ENCODE assay signal across 1 cellular context in the genomic region with DNA sequence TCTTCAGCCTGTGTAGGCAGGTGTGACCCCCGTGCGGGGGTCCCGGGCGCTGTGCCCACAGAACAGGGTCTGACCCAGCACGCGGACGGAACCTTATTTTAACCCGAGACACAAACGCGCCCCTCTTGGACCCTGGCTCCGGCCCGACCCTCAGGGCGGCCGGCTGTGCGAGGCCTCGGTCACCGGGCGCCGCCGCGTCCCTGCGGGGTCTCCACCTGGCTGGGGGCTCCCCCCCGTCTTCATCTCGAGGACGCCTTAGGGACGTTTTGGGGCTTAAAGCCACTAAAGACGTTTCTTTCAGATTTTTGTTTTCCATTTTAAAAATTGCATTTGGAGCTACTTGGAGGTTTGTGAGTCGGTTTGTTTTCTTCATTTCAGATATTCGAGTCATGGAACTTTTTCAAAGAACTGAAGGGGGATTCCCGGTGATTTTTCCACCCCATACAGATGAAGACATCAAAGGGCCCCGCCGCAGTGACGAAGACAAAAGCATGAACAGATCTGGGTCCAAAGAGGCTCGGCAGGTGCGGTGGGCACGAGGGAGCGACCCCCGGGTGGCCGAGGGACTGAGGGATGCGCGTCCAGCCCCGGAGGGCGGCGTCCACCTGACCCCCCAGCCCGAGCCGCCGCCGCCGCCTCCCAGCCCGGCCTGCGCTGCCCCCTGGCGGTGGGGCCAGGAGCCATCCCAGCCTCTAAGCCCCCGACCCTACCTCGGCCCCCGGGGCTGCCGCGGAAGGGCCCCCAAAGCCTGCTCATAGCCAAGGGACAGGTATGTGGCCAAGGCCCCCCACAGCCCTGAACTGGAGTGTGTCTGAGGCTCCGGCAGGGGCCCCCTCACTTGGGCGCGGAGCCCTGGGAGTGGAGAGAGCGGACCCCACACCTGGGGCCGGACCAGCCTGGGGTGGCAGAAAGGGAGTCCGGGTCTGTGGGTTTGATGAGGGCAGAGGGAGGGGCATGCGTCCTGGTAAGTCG.
TF ChIP-seq lines count a peak whose summit lies in the region.

No MANE protein-coding gene starts in this region.

TF ChIP-seq in K562, 482 proteins besides CTCF, POLR2A, EP300 and RAD21 (continues in another document):
- TF ChIP-seq, protein P1, sequence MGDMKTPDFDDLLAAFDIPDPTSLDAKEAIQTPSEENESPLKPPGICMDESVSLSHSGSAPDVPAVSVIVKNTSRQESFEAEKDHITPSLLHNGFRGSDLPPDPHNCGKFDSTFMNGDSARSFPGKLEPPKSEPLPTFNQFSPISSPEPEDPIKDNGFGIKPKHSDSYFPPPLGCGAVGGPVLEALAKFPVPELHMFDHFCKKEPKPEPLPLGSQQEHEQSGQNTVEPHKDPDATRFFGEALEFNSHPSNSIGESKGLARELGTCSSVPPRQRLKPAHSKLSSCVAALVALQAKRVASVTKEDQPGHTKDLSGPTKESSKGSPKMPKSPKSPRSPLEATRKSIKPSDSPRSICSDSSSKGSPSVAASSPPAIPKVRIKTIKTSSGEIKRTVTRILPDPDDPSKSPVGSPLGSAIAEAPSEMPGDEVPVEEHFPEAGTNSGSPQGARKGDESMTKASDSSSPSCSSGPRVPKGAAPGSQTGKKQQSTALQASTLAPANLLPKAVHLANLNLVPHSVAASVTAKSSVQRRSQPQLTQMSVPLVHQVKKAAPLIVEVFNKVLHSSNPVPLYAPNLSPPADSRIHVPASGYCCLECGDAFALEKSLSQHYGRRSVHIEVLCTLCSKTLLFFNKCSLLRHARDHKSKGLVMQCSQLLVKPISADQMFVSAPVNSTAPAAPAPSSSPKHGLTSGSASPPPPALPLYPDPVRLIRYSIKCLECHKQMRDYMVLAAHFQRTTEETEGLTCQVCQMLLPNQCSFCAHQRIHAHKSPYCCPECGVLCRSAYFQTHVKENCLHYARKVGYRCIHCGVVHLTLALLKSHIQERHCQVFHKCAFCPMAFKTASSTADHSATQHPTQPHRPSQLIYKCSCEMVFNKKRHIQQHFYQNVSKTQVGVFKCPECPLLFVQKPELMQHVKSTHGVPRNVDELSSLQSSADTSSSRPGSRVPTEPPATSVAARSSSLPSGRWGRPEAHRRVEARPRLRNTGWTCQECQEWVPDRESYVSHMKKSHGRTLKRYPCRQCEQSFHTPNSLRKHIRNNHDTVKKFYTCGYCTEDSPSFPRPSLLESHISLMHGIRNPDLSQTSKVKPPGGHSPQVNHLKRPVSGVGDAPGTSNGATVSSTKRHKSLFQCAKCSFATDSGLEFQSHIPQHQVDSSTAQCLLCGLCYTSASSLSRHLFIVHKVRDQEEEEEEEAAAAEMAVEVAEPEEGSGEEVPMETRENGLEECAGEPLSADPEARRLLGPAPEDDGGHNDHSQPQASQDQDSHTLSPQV (IDR thresholded peaks at IDR 0.05) = peak; percentile 50; the same call in 1 of the 2 replicates
- TF ChIP-seq, protein P2, sequence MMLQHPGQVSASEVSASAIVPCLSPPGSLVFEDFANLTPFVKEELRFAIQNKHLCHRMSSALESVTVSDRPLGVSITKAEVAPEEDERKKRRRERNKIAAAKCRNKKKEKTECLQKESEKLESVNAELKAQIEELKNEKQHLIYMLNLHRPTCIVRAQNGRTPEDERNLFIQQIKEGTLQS (IDR thresholded peaks at IDR 0.05) = no peak
- TF ChIP-seq, protein P2 (CRISPR knock-in tag; conservative IDR thresholded peaks at IDR 0.05) = no peak
- no peak for TF ChIP-seq ZNF561 (CRISPR knock-in tag; conservative IDR thresholded peaks at IDR 0.05)
- TF ChIP-seq, protein P3, sequence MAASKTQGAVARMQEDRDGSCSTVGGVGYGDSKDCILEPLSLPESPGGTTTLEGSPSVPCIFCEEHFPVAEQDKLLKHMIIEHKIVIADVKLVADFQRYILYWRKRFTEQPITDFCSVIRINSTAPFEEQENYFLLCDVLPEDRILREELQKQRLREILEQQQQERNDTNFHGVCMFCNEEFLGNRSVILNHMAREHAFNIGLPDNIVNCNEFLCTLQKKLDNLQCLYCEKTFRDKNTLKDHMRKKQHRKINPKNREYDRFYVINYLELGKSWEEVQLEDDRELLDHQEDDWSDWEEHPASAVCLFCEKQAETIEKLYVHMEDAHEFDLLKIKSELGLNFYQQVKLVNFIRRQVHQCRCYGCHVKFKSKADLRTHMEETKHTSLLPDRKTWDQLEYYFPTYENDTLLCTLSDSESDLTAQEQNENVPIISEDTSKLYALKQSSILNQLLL (CRISPR knock-in tag; IDR thresholded peaks at IDR 0.05; ENCODE audit: borderline replicate concordance) = no peak
- TF ChIP-seq RB1 (IDR thresholded peaks at IDR 0.05; ENCODE audit: low read depth) = peak; percentile 81
- no peak for TF ChIP-seq ETV1 (tag; conservative IDR thresholded peaks at IDR 0.05; ENCODE audit: low read depth)
- peak; percentile 61; the same call in 1 of the 2 replicates for TF ChIP-seq TCF7 (IDR thresholded peaks at IDR 0.05; ENCODE audit: borderline replicate concordance)
- TF ChIP-seq, protein P4, sequence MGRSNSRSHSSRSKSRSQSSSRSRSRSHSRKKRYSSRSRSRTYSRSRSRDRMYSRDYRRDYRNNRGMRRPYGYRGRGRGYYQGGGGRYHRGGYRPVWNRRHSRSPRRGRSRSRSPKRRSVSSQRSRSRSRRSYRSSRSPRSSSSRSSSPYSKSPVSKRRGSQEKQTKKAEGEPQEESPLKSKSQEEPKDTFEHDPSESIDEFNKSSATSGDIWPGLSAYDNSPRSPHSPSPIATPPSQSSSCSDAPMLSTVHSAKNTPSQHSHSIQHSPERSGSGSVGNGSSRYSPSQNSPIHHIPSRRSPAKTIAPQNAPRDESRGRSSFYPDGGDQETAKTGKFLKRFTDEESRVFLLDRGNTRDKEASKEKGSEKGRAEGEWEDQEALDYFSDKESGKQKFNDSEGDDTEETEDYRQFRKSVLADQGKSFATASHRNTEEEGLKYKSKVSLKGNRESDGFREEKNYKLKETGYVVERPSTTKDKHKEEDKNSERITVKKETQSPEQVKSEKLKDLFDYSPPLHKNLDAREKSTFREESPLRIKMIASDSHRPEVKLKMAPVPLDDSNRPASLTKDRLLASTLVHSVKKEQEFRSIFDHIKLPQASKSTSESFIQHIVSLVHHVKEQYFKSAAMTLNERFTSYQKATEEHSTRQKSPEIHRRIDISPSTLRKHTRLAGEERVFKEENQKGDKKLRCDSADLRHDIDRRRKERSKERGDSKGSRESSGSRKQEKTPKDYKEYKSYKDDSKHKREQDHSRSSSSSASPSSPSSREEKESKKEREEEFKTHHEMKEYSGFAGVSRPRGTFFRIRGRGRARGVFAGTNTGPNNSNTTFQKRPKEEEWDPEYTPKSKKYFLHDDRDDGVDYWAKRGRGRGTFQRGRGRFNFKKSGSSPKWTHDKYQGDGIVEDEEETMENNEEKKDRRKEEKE (IDR thresholded peaks at IDR 0.05; ENCODE audit: borderline replicate concordance in 1 of 2, control insufficient read depth in 1 of 2, low read depth in 2 of 2, low read length in 1 of 2) = no peak
- peak; percentile 54; the same call in 1 of the 2 replicates for TF ChIP-seq ARID2 (IDR thresholded peaks at IDR 0.05)
- TF ChIP-seq RBFOX2 (IDR thresholded peaks at IDR 0.05; ENCODE audit: low read depth, low read length) = 0 out of 2 replicates have a peak, but pooled peaks have one; percentile 21
- TF ChIP-seq CBX2 (IDR thresholded peaks at IDR 0.05; ENCODE audit: insufficient read depth, low read length, poor library complexity, severe bottlenecking) = no peak
- TF ChIP-seq GATAD2A (IDR thresholded peaks at IDR 0.05) = 0 out of 2 replicates have a peak, but pooled peaks have one; percentile 51
- TF ChIP-seq, protein P5, sequence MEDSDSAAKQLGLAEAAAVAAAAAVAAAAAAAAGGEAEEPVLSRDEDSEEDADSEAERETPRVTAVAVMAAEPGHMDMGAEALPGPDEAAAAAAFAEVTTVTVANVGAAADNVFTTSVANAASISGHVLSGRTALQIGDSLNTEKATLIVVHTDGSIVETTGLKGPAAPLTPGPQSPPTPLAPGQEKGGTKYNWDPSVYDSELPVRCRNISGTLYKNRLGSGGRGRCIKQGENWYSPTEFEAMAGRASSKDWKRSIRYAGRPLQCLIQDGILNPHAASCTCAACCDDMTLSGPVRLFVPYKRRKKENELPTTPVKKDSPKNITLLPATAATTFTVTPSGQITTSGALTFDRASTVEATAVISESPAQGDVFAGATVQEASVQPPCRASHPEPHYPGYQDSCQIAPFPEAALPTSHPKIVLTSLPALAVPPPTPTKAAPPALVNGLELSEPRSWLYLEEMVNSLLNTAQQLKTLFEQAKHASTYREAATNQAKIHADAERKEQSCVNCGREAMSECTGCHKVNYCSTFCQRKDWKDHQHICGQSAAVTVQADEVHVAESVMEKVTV (CRISPR knock-in tag; IDR thresholded peaks at IDR 0.05) = peak; percentile 82
- no peak for TF ChIP-seq PTRF (tag; IDR thresholded peaks at IDR 0.05)
- TF ChIP-seq, protein P6, sequence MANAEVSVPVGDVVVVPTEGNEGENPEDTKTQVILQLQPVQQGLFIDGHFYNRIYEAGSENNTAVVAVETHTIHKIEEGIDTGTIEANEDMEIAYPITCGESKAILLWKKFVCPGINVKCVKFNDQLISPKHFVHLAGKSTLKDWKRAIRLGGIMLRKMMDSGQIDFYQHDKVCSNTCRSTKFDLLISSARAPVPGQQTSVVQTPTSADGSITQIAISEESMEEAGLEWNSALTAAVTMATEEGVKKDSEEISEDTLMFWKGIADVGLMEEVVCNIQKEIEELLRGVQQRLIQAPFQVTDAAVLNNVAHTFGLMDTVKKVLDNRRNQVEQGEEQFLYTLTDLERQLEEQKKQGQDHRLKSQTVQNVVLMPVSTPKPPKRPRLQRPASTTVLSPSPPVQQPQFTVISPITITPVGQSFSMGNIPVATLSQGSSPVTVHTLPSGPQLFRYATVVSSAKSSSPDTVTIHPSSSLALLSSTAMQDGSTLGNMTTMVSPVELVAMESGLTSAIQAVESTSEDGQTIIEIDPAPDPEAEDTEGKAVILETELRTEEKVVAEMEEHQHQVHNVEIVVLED (CRISPR knock-in tag; IDR thresholded peaks at IDR 0.05) = no peak
- TF ChIP-seq, protein P7, sequence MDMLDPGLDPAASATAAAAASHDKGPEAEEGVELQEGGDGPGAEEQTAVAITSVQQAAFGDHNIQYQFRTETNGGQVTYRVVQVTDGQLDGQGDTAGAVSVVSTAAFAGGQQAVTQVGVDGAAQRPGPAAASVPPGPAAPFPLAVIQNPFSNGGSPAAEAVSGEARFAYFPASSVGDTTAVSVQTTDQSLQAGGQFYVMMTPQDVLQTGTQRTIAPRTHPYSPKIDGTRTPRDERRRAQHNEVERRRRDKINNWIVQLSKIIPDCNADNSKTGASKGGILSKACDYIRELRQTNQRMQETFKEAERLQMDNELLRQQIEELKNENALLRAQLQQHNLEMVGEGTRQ (CRISPR knock-in tag; IDR thresholded peaks at IDR 0.05) = no peak
- peak; percentile 25; the same call in 1 of the 2 replicates for TF ChIP-seq MTA3 (IDR thresholded peaks at IDR 0.05; ENCODE audit: borderline replicate concordance)
- TF ChIP-seq ZNF76 (CRISPR knock-in tag; IDR thresholded peaks at IDR 0.05; ENCODE audit: borderline replicate concordance) = no peak
- no peak for TF ChIP-seq MTF1 (CRISPR knock-in tag; IDR thresholded peaks at IDR 0.05; ENCODE audit: borderline replicate concordance)
- TF ChIP-seq GATAD2B (IDR thresholded peaks at IDR 0.05; ENCODE audit: borderline replicate concordance) = peak; percentile 16; the same call in 1 of the 2 replicates
- TF ChIP-seq, protein P8, sequence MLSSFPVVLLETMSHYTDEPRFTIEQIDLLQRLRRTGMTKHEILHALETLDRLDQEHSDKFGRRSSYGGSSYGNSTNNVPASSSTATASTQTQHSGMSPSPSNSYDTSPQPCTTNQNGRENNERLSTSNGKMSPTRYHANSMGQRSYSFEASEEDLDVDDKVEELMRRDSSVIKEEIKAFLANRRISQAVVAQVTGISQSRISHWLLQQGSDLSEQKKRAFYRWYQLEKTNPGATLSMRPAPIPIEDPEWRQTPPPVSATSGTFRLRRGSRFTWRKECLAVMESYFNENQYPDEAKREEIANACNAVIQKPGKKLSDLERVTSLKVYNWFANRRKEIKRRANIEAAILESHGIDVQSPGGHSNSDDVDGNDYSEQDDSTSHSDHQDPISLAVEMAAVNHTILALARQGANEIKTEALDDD (IDR thresholded peaks at IDR 0.05) = no peak
- no peak for TF ChIP-seq ZNF644 (tag; IDR thresholded peaks at IDR 0.05; ENCODE audit: low read depth)
- TF ChIP-seq, protein P9, sequence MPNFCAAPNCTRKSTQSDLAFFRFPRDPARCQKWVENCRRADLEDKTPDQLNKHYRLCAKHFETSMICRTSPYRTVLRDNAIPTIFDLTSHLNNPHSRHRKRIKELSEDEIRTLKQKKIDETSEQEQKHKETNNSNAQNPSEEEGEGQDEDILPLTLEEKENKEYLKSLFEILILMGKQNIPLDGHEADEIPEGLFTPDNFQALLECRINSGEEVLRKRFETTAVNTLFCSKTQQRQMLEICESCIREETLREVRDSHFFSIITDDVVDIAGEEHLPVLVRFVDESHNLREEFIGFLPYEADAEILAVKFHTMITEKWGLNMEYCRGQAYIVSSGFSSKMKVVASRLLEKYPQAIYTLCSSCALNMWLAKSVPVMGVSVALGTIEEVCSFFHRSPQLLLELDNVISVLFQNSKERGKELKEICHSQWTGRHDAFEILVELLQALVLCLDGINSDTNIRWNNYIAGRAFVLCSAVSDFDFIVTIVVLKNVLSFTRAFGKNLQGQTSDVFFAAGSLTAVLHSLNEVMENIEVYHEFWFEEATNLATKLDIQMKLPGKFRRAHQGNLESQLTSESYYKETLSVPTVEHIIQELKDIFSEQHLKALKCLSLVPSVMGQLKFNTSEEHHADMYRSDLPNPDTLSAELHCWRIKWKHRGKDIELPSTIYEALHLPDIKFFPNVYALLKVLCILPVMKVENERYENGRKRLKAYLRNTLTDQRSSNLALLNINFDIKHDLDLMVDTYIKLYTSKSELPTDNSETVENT (CRISPR knock-in tag; IDR thresholded peaks at IDR 0.05) = 0 out of 2 replicates have a peak, but pooled peaks have one; percentile 24
- TF ChIP-seq, protein P10, sequence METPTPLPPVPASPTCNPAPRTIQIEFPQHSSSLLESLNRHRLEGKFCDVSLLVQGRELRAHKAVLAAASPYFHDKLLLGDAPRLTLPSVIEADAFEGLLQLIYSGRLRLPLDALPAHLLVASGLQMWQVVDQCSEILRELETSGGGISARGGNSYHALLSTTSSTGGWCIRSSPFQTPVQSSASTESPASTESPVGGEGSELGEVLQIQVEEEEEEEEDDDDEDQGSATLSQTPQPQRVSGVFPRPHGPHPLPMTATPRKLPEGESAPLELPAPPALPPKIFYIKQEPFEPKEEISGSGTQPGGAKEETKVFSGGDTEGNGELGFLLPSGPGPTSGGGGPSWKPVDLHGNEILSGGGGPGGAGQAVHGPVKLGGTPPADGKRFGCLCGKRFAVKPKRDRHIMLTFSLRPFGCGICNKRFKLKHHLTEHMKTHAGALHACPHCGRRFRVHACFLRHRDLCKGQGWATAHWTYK (CRISPR knock-in tag; IDR thresholded peaks at IDR 0.05) = peak; percentile 67; the same call in 1 of the 2 replicates
- 0 out of 2 replicates have a peak, but pooled peaks have one; percentile 36 for TF ChIP-seq KLF16 (IDR thresholded peaks at IDR 0.05)
